Comparison of ENCODE assay signal across 8 cellular contexts in the genomic region with DNA sequence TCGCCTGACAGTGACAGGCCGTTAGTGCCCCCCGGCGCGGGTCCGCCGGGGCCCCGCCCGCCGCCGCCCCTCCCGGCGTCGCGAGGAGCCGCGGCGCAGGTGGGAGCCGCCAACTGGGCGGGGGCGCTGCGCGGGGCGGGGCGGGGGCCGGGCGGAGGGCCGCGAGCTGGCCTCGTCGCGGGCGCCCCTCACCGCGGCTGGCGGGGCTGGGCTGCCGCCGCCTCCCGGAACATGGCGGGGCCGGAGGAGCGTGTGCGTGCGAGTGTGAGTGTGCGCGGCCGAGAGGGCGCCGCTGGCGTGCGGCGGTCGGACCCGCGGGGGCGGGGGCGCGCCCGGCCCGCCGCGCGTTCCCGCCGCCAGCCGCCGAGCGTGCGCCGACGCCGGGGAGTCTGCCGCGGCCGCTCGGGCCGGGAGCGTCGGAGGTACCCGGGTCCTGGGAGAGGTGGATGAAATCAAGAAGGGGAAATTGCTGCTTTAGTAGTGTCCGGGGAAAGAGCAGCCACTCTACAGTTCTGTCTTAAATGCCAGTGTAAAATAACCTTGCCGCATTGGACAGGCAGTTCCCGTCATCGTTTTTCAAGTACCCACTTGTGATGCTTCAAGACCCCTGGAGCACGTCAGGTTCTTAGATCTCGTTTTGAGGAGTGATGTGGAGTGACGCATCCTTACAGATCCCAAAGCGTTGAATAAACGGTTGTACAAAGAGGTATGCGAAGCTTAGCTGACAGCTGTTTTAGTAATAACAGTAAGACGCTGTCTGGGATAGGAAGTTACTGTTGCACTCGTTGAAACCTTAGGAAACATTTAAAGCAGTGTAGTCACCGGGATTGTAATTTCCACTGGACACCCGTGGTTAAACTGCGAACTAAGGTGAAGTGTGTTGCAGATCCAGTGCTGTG. TPM values are rescaled to one million over a fixed set of nuclear protein-coding genes. Genes with fewer than 3 reads are reported as not detected.
DNase-seq lines count a peak whose midpoint lies in the region; ATAC-seq and TF ChIP-seq lines count a peak whose summit lies in the region.

No MANE protein-coding gene starts in this region.

- H3K4me1 ChIP-seq in right atrium auricular region: peaks cover 0 to 53% of the 10 kb centered on the region in 2 donors

- peak overlapping the region; percentile 98 for H3K4me3 Mint-ChIP-seq in HFFc6
- H3K4me3 Mint-ChIP-seq in T-cell: peak overlapping the region; percentile 93 to 98 (median 95)

- no peaks in the 10 kb centered on the region for H3K27me3 ChIP-seq in right atrium auricular region

- H3K9me3 Mint-ChIP-seq in HFFc6: no peaks in the 10 kb centered on the region
- no peaks in the 10 kb centered on the region for H3K9me3 Mint-ChIP-seq in T-cell

- POLR2A ChIA-PET in T-cell (lab: Charles Lee): interaction anchor here (0.5 to 2.4 kb wide), 20 partner anchors 11 to 104 kb away, joined by 3 to 13 read pairs (median 4); a partner anchor contains a TSS

- H3K27ac Mint-ChIP-seq in HFFc6 (peak overlapping the region; percentile 98), T-cell (peak overlapping the region; percentile 90 to 95)

- H3K36me3 ChIP-seq in right atrium auricular region: peaks cover 14% of the 10 kb centered on the region

- TF ChIP-seq CTCF in GM12865 (IDR thresholded peaks at IDR 0.05; ENCODE audit: insufficient read depth, low read depth, low read length, missing control alignments): no peak
- no peak for TF ChIP-seq CTCF in HFFc6 (IDR thresholded peaks at IDR 0.05)
- no peak for TF ChIP-seq CTCF in right atrium auricular region (IDR thresholded peaks at IDR 0.05)

- H3K27me3 Mint-ChIP-seq in HFFc6 (ENCODE audit: insufficient read depth) (peaks cover 3% of the 10 kb centered on the region; the same call in 1 of the 2 replicates), T-cell (no peaks in the 10 kb centered on the region)

- H3K4me1 Mint-ChIP-seq in HFFc6 (ENCODE audit: low read depth): peaks cover 73% of the 10 kb centered on the region
- peaks cover 70 to 81% (median 72%) of the 10 kb centered on the region in 3 donors for H3K4me1 Mint-ChIP-seq in T-cell

- peak; percentile 44 to 55 (median 54) for ATAC-seq in T-cell (replicated peaks in 1 of 4)

- H3K4me3 ChIP-seq in GM12865 (ENCODE audit: low read depth, low read length): peak overlapping the region; percentile 81
- peak overlapping the region; percentile 81 to 87 for H3K4me3 ChIP-seq in right atrium auricular region

- H3K36me3 Mint-ChIP-seq in HFFc6 (ENCODE audit: low read depth) (peaks cover 11% of the 10 kb centered on the region; the same call in 1 of the 2 replicates), T-cell (peaks cover 24% of the 10 kb centered on the region)

- CTCF ChIA-PET in T-cell (lab: Charles Lee): interaction anchor here in 1 of 2 donors (0.8 to 5.9 kb wide), 6 partner anchors 10 to 64 kb away, joined by 3 to 31 read pairs (median 4); no protein-coding TSS in a partner anchor

- DNase-seq in GM12865 (ENCODE audit: low read depth) (peak; percentile 90), HFFc6 (peak; percentile 83), MV-4-11 (lab: John Stamatoyannopoulos, UW) (peak; percentile 49), T-cell (peak in 32 of 34 experiments; percentile 45 to 79 (median 65)), amygdala (lab: John Stamatoyannopoulos, UW) (peak in 41 of 56 donors; percentile 4 to 88 (median 54)), right atrium auricular region (ENCODE audit: low spot score) (no peak), renal cortical epithelial cell (ENCODE audit: low read depth) (peak; percentile 81), cerebellar nuclear complex (lab: John Stamatoyannopoulos, UW) (no peak)

- peak overlapping the region; percentile 99 for H3K27ac ChIP-seq in right atrium auricular region

- no peaks in the 10 kb centered on the region for H3K9me3 ChIP-seq in right atrium auricular region

RNA-seq across cellular contexts. Expression of a gene that starts 0.8 kb away (rescaled TPM):
- total RNA-seq in HFFc6 (2021; fragmentation: NEBNext Ultra II Directional; extraction: Animal tissue kit (Norgen Biotek cat#: 25700)): 10 to 100 TPM; 26.5 to 31.3 (median 29.8) TPM
- total RNA-seq in T-cell (100 to 1,000 TPM; 183 to 211 (median 199) TPM), right atrium auricular region (10 to 100 TPM; 22.3 to 32.3 TPM), renal cortical epithelial cell (30.0 and 42.5 TPM in 2 replicates)

RNA-seq across cellular contexts. Expression of a gene that starts 34.9 kb away (rescaled TPM):
- total RNA-seq in HFFc6 (2021; fragmentation: NEBNext Ultra II Directional; extraction: Animal tissue kit (Norgen Biotek cat#: 25700)): 100 to 1,000 TPM; 157 to 198 (median 184) TPM
- total RNA-seq in T-cell (100 to 1,000 TPM; 148 to 201 (median 156) TPM), right atrium auricular region (100 to 1,000 TPM; 167 to 225 TPM), renal cortical epithelial cell (114 and 133 TPM in 2 replicates)

Comparison
In these comparisons a context has a peak if more than half of its experiments do, and no peak if none do; other contexts are left out.
1. DNase-seq: peak in GM12865 (single experiment), HFFc6 (single experiment), MV-4-11 (single experiment), T-cell (32 of 34), amygdala (41 of 56) and renal cortical epithelial cell (single experiment); none in right atrium auricular region (single experiment) and cerebellar nuclear complex (0 of 2).